In the genomic region with DNA sequence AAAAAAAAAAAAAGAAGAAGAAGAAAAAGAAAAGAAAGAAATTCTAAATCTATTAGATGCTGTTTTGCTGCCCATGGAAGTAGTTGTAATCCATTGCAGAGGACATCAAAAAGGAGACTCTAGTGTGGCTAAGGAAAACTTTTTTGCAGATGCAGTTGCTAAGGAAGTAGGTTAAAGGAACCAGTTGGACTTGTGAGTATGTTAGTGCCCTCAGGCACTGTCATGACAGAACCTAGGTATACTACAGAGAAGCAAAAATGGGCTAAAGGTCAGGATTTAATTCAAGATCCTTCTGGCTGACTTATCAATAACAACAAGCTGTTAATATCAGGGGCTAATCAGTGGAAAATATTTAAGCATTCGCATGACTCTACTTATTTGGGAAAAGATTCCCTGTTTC, we compare ENCODE assay signal across 29 cellular contexts.
"Had no signal": no experiment of that assay in that cellular context is flagged by ENCODE, and none has a peak within 500 bp of the region (broad histone marks: within the 10 kb centered on the region; RNA-seq: fewer than 3 reads in every experiment).

No MANE protein-coding gene starts in this region.

- H3K27me3 ChIP-seq: adrenal gland, body of pancreas, dorsolateral prefrontal cortex, esophagus muscularis mucosa, foreskin keratinocyte, gastrocnemius medialis, heart left ventricle had no signal

- H3K27ac ChIP-seq: adrenal gland, body of pancreas, coronary artery, dorsolateral prefrontal cortex, esophagus muscularis mucosa, foreskin keratinocyte, gastrocnemius medialis, heart left ventricle, WERI-Rb-1 had no signal

- H3K9me3 ChIP-seq: body of pancreas, esophagus muscularis mucosa, gastrocnemius medialis had no signal

- DNase-seq: activated B cell treated with CpG ODN at 0.5 μM for 24 hours; activated CD4-positive, alpha-beta T cell treated with anti-CD3 and anti-CD28 coated beads for 48 hours; activated CD4-positive, alpha-beta T cell treated with anti-CD3 and anti-CD28 coated beads, Interleukin-2, amount 50 U/mL, for 1 hour; activated CD4-positive, alpha-beta T cell treated with anti-CD3 and anti-CD28 coated beads, Interleukin-2, amount 50 U/mL, for 48 hours; activated CD8-positive, alpha-beta memory T cell treated with anti-CD3 and anti-CD28 coated beads for 24 hours; activated CD8-positive, alpha-beta T cell treated with anti-CD3 and anti-CD28 coated beads for 36 hours; activated effector memory CD4-positive, alpha-beta T cell treated with anti-CD3 and anti-CD28 coated beads, Interleukin-2, amount 50 U/mL, for 16 hours; activated naive CD4-positive, alpha-beta T cell treated with anti-CD3 and anti-CD28 coated beads for 36 hours; activated naive CD8-positive, alpha-beta T cell treated with anti-CD3 and anti-CD28 coated beads for 36 hours; activated naive CD8-positive, alpha-beta T cell treated with anti-CD3 and anti-CD28 coated beads, Interleukin-2, amount 50 U/mL, for 24 hours; activated T-cell treated with anti-CD3 and anti-CD28 coated beads, Interleukin-2, amount 50 U/mL, for 48 hours; adrenal gland; amygdala; aorta; body of pancreas; dorsolateral prefrontal cortex; effector memory CD4-positive, alpha-beta T cell; endodermal cell; erythroblast; foreskin keratinocyte; gastrocnemius medialis; glutamatergic neuron; heart left ventricle; T-cell; T1000; WERI-Rb-1 had no signal

- H3K36me3 ChIP-seq: adrenal gland, esophagus muscularis mucosa, gastrocnemius medialis, heart left ventricle, WERI-Rb-1 had no signal

- H3K4me1 ChIP-seq: adrenal gland, body of pancreas, esophagus muscularis mucosa, foreskin keratinocyte, gastrocnemius medialis, heart left ventricle had no signal

- ATAC-seq: activated CD4-positive, CD25-positive, alpha-beta regulatory T cell treated with anti-CD3 and anti-CD28 coated beads, Interleukin-2, amount 50 U/mL, for 24 hours; activated CD8-positive, alpha-beta T cell treated with anti-CD3 and anti-CD28 coated beads for 36 hours; activated naive CD8-positive, alpha-beta T cell treated with anti-CD3 and anti-CD28 coated beads, Interleukin-2, amount 50 U/mL, for 24 hours; body of pancreas; foreskin keratinocyte; gastrocnemius medialis; heart left ventricle; T-cell had no signal

- H3K4me3 ChIP-seq: adrenal gland, body of pancreas, coronary artery, dorsolateral prefrontal cortex, esophagus muscularis mucosa, gastrocnemius medialis, heart left ventricle had no signal
